ENCODE assay signal across 9 cellular contexts in genomic region chr20:44961024-44961866, GRCh38. TPM values are rescaled to one million over a fixed set of nuclear protein-coding genes. Genes with fewer than 3 reads are reported as not detected.
A peak's percentile ranks its signal among the peaks of the same experiment; 100 is the strongest.
DNase-seq lines count a peak whose midpoint lies in the region; ATAC-seq and TF ChIP-seq lines count a peak whose summit lies in the region.
"Had no signal": no experiment of that assay in that cellular context is flagged by ENCODE, and none has a peak within 500 bp of the region (broad histone marks: within the 10 kb centered on the region; RNA-seq: fewer than 3 reads in every experiment).

No MANE protein-coding gene starts in this region.

- peak overlapping the region in 1 of 11 experiments; percentile 84; a peak in 1 of 22 replicates for H3K27ac ChIP-seq in BLaER1 treated with 17β-estradiol and CSF1 and Interleukin-3, amounts not matched to agents 10 nM and 100 nM
- H3K27ac ChIP-seq in HEK293 (ENCODE audit: extremely low read depth, low read depth, low read length) = no peak overlapping the region

- peaks cover 38 to 56% (median 44%) of the 10 kb centered on the region in 10 experiments for H3K4me1 ChIP-seq in BLaER1 treated with 17β-estradiol and CSF1 and Interleukin-3, amounts not matched to agents 10 nM and 100 nM
- peaks cover 4% of the 10 kb centered on the region for H3K4me1 ChIP-seq in HEK293 (ENCODE audit: control insufficient read depth, insufficient read depth, low read length)

- CTCF ChIA-PET in HEK293 (lab: Yijun Ruan, JAX) = no interaction called here
- CTCF ChIA-PET in activated CD8-positive, alpha-beta T cell treated with anti-CD3 and anti-CD28 coated beads, Interleukin-2, amount 10 ng/mL, durations not matched to agents 7 days and 5 days (lab: Charles Lee) = interaction anchor here (0.9 to 3.1 kb wide), 10 partner anchors 10 to 135 kb away, joined by 3 to 8 read pairs (median 4); no protein-coding TSS in a partner anchor

- ATAC-seq in activated CD8-positive, alpha-beta T cell treated with anti-CD3 and anti-CD28 coated beads, Interleukin-2, amount 10 ng/mL, durations not matched to agents 7 days and 5 days = no peak
- no peak for ATAC-seq in naive thymus-derived CD8-positive, alpha-beta T cell

- no peaks in the 10 kb centered on the region for H3K9me3 Mint-ChIP-seq in activated CD8-positive, alpha-beta T cell treated with anti-CD3 and anti-CD28 coated beads, Interleukin-2, amount 10 ng/mL, durations not matched to agents 7 days and 5 days (ENCODE audit: insufficient read depth)
- H3K9me3 Mint-ChIP-seq in naive thymus-derived CD8-positive, alpha-beta T cell = no peaks in the 10 kb centered on the region

- POLR2A ChIA-PET in HEK293 (lab: Yijun Ruan, JAX) = interaction anchor here (1.0 to 2.9 kb wide), 3 partner anchors 10 to 197 kb away, joined by 3 to 14 read pairs (median 4); no protein-coding TSS in a partner anchor
- POLR2A ChIA-PET in activated CD8-positive, alpha-beta T cell treated with anti-CD3 and anti-CD28 coated beads, Interleukin-2, amount 10 ng/mL, durations not matched to agents 7 days and 5 days (lab: Charles Lee) = no interaction called here
- POLR2A ChIA-PET in naive thymus-derived CD8-positive, alpha-beta T cell (lab: Charles Lee) = interaction anchor here (1.2 to 3.5 kb wide), 6 partner anchors 10 to 76 kb away, joined by 3 to 23 read pairs (median 11); partner anchors contain the start of gene YWHAB

- no peak overlapping the region for H3K4me3 Mint-ChIP-seq in activated CD8-positive, alpha-beta T cell treated with anti-CD3 and anti-CD28 coated beads, Interleukin-2, amount 10 ng/mL, durations not matched to agents 7 days and 5 days
- H3K4me3 Mint-ChIP-seq in naive thymus-derived CD8-positive, alpha-beta T cell = peak overlapping the region; percentile 26 to 100 (median 98)

- no peaks in the 10 kb centered on the region for H3K27me3 ChIP-seq in BLaER1 treated with 17β-estradiol and CSF1 and Interleukin-3, amounts not matched to agents 10 nM and 100 nM
- H3K27me3 ChIP-seq: upper lobe of left lung had no signal

- H3K36me3 Mint-ChIP-seq in activated CD8-positive, alpha-beta T cell treated with anti-CD3 and anti-CD28 coated beads, Interleukin-2, amount 10 ng/mL, durations not matched to agents 7 days and 5 days (ENCODE audit: low read depth) = peaks cover 19% of the 10 kb centered on the region
- peaks cover 0 to 17% (median 0%) of the 10 kb centered on the region in 3 donors for H3K36me3 Mint-ChIP-seq in naive thymus-derived CD8-positive, alpha-beta T cell

- no peak overlapping the region; a peak in 1 of 22 replicates for H3K9ac ChIP-seq in BLaER1 treated with 17β-estradiol and CSF1 and Interleukin-3, amounts not matched to agents 10 nM and 100 nM

- peaks cover 0 to 33% (median 24%) of the 10 kb centered on the region in 11 experiments; a peak in 13 of 22 replicates for H4K20me1 ChIP-seq in BLaER1 treated with 17β-estradiol and CSF1 and Interleukin-3, amounts not matched to agents 10 nM and 100 nM

- TF ChIP-seq CTCF in HEK293 (tag by site-specific recombination; IDR thresholded peaks at IDR 0.05) = no peak

- no peak for DNase-seq in activated CD8-positive, alpha-beta T cell treated with anti-CD3 and anti-CD28 coated beads, Interleukin-2, amount 10 ng/mL, durations not matched to agents 7 days and 5 days
- DNase-seq in naive thymus-derived CD8-positive, alpha-beta T cell = no peak
- no peak for DNase-seq in NCI-H1048 (lab: John Stamatoyannopoulos, UW)
- DNase-seq in NCI-H1105 treated with DMSO at 0.1 percent for 48 hours (lab: John Stamatoyannopoulos, UW) = no peak
- no peak for DNase-seq in dedifferentiated amniotic fluid mesenchymal stem cell (ENCODE audit: extremely low spot score)
- DNase-seq in inferior parietal cortex (ENCODE audit: extremely low spot score) = no peak

- H3K4me3 ChIP-seq in BLaER1 treated with 17β-estradiol and CSF1 and Interleukin-3, amounts not matched to agents 10 nM and 100 nM = peak overlapping the region in 2 of 10 experiments; percentile 77 to 85; a peak in 1 of 20 replicates
- no peak overlapping the region for H3K4me3 ChIP-seq in HEK293 (ENCODE audit: low read depth, low read length)

- H3K27ac Mint-ChIP-seq in activated CD8-positive, alpha-beta T cell treated with anti-CD3 and anti-CD28 coated beads, Interleukin-2, amount 10 ng/mL, durations not matched to agents 7 days and 5 days = peak overlapping the region; percentile 14
- H3K27ac Mint-ChIP-seq in naive thymus-derived CD8-positive, alpha-beta T cell = peak overlapping the region in 9 of 10 donors; percentile 61 to 98 (median 97)

- peak overlapping the region; percentile 88 to 99 (median 93); a peak in 17 of 22 replicates for H3K4me2 ChIP-seq in BLaER1 treated with 17β-estradiol and CSF1 and Interleukin-3, amounts not matched to agents 10 nM and 100 nM

- H3K9me3 ChIP-seq in BLaER1 treated with 17β-estradiol and CSF1 and Interleukin-3, amounts not matched to agents 10 nM and 100 nM (replicated peaks in 1 of 11) = no peaks in the 10 kb centered on the region
- H3K9me3 ChIP-seq in HEK293 (ENCODE audit: control insufficient read depth, insufficient read depth, low read depth, low read length) = no peaks in the 10 kb centered on the region
- H3K9me3 ChIP-seq: upper lobe of left lung had no signal

- peaks cover 3 to 25% (median 21%) of the 10 kb centered on the region in 11 experiments; a peak in 20 of 22 replicates for H3K36me3 ChIP-seq in BLaER1 treated with 17β-estradiol and CSF1 and Interleukin-3, amounts not matched to agents 10 nM and 100 nM
- peaks cover under 1 to 7% of the 10 kb centered on the region in 2 experiments; a peak in 1 of 3 replicates for H3K36me3 ChIP-seq in HEK293 (ENCODE audit: control insufficient read depth in 2 of 2, insufficient read depth in 1 of 2, low read length in 2 of 2)

- peaks cover 76% of the 10 kb centered on the region for H3K4me1 Mint-ChIP-seq in activated CD8-positive, alpha-beta T cell treated with anti-CD3 and anti-CD28 coated beads, Interleukin-2, amount 10 ng/mL, durations not matched to agents 7 days and 5 days (ENCODE audit: low read depth)
- H3K4me1 Mint-ChIP-seq in naive thymus-derived CD8-positive, alpha-beta T cell = peaks cover 34 to 65% (median 62%) of the 10 kb centered on the region in 4 donors

- no peaks in the 10 kb centered on the region for H3K27me3 Mint-ChIP-seq in activated CD8-positive, alpha-beta T cell treated with anti-CD3 and anti-CD28 coated beads, Interleukin-2, amount 10 ng/mL, durations not matched to agents 7 days and 5 days (ENCODE audit: low read depth)
- no peaks in the 10 kb centered on the region for H3K27me3 Mint-ChIP-seq in naive thymus-derived CD8-positive, alpha-beta T cell

TF ChIP-seq in HEK293, 187 proteins besides CTCF, POLR2A, EP300 and RAD21:
- TF ChIP-seq MEIS1 (CRISPR knock-in tag; IDR thresholded peaks at IDR 0.05; ENCODE audit: borderline replicate concordance) = no peak
- TF ChIP-seq ZNF223 (tag by site-specific recombination; IDR thresholded peaks at IDR 0.05) = no peak
- TF ChIP-seq SP7 (tag by site-specific recombination; IDR thresholded peaks at IDR 0.05) = 0 out of 2 replicates have a peak, but pooled peaks have one; percentile 24
- TF ChIP-seq GFI1B (tag by site-specific recombination; IDR thresholded peaks at IDR 0.05) = no peak
- TF ChIP-seq GLI4 (tag by site-specific recombination; IDR thresholded peaks at IDR 0.05) = no peak
- TF ChIP-seq TCF7L2 (IDR thresholded peaks at IDR 0.05; ENCODE audit: borderline replicate concordance, low read depth, low read length) = peak; percentile 83
- TF ChIP-seq, protein P1, sequence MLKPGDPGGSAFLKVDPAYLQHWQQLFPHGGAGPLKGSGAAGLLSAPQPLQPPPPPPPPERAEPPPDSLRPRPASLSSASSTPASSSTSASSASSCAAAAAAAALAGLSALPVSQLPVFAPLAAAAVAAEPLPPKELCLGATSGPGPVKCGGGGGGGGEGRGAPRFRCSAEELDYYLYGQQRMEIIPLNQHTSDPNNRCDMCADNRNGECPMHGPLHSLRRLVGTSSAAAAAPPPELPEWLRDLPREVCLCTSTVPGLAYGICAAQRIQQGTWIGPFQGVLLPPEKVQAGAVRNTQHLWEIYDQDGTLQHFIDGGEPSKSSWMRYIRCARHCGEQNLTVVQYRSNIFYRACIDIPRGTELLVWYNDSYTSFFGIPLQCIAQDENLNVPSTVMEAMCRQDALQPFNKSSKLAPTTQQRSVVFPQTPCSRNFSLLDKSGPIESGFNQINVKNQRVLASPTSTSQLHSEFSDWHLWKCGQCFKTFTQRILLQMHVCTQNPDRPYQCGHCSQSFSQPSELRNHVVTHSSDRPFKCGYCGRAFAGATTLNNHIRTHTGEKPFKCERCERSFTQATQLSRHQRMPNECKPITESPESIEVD (tag by site-specific recombination; IDR thresholded peaks at IDR 0.05) = peak; percentile 75
- peak; percentile 64 for TF ChIP-seq OSR2 (tag by site-specific recombination; IDR thresholded peaks at IDR 0.05)
- peak; percentile 68 for TF ChIP-seq GLIS1 (tag by site-specific recombination; IDR thresholded peaks at IDR 0.05)
- TF ChIP-seq GLIS2 (tag by site-specific recombination; IDR thresholded peaks at IDR 0.05) = 0 out of 2 replicates have a peak, but pooled peaks have one; percentile 21
- TF ChIP-seq TRIM28 (IDR thresholded peaks at IDR 0.05; ENCODE audit: borderline replicate concordance, low read length) = 0 out of 2 replicates have a peak, but pooled peaks have one; percentile 24

RNA-seq across cellular contexts. Expression of gene TOMM34, which starts 1.0 kb away (rescaled TPM):
- total RNA-seq in activated CD8-positive, alpha-beta T cell treated with anti-CD3 and anti-CD28 coated beads, Interleukin-2, amount 10 ng/mL, durations not matched to agents 7 days and 5 days = 10 to 100 TPM; 20.2 to 20.3 TPM
- 10 to 100 TPM in 1 of 2 experiments, 1 to 10 TPM in 1; 9.3 to 11.0 TPM for total RNA-seq in naive thymus-derived CD8-positive, alpha-beta T cell
- polyA plus RNA-seq in naive thymus-derived CD8-positive, alpha-beta T cell = 10 to 100 TPM; 12.7 to 27.2 (median 14.5) TPM

RNA-seq across cellular contexts. Expression of gene STK4, which starts 5.1 kb away (rescaled TPM):
- total RNA-seq in activated CD8-positive, alpha-beta T cell treated with anti-CD3 and anti-CD28 coated beads, Interleukin-2, amount 10 ng/mL, durations not matched to agents 7 days and 5 days = 100 to 1,000 TPM; 159 to 164 TPM
- total RNA-seq in naive thymus-derived CD8-positive, alpha-beta T cell = 100 to 1,000 TPM; 342 to 354 TPM
- polyA plus RNA-seq in naive thymus-derived CD8-positive, alpha-beta T cell = 100 to 1,000 TPM; 178 to 192 (median 188) TPM

RNA-seq across cellular contexts. Expression of gene PABPC1L, which starts 51.4 kb away (rescaled TPM):
- 100 to 1,000 TPM in 1 of 2 experiments, 10 to 100 TPM in 1; 90.0 to 103 TPM for total RNA-seq in activated CD8-positive, alpha-beta T cell treated with anti-CD3 and anti-CD28 coated beads, Interleukin-2, amount 10 ng/mL, durations not matched to agents 7 days and 5 days
- 10 to 100 TPM; 63.2 to 63.4 TPM for total RNA-seq in naive thymus-derived CD8-positive, alpha-beta T cell
- under 1 TPM; 0.28 to 0.74 (median 0.73) TPM for polyA plus RNA-seq in naive thymus-derived CD8-positive, alpha-beta T cell
